In genomic region chr15:63382966-63383710, GRCh38 we compare ENCODE assay signal across 31 cellular contexts. TPM values are rescaled to one million over a fixed set of nuclear protein-coding genes. Genes with fewer than 3 reads are reported as not detected.
DNase-seq lines count a peak whose midpoint lies in the region; ATAC-seq, FAIRE-seq and TF ChIP-seq lines count a peak whose summit lies in the region.
"Had no signal": no experiment of that assay in that cellular context is flagged by ENCODE, and none has a peak within 500 bp of the region (broad histone marks: within the 10 kb centered on the region; RNA-seq: fewer than 3 reads in every experiment).

No MANE protein-coding gene starts in this region.

- H3K23ac ChIP-seq in IMR-90 (ENCODE audit: low read depth, low read length), result no peak overlapping the region

- no peaks in the 10 kb centered on the region for H4K20me1 ChIP-seq in mammary epithelial cell (ENCODE audit: insufficient read depth, low read length)
- no peaks in the 10 kb centered on the region for H4K20me1 ChIP-seq in IMR-90 (ENCODE audit: insufficient read depth, low read length)

- no peak overlapping the region for H4K5ac ChIP-seq in IMR-90 (ENCODE audit: low read depth, low read length)

- H3K14ac ChIP-seq in IMR-90 (replicated peaks; ENCODE audit: low read depth, low read length), result no peak overlapping the region

- H3K9me3 ChIP-seq in mammary epithelial cell (replicated peaks; ENCODE audit: insufficient read depth, low read length), result no peaks in the 10 kb centered on the region
- H3K9me3 ChIP-seq in IMR-90 (ENCODE audit: control insufficient read depth, insufficient read depth, low read length), result 0 out of 2 replicates have a peak, but pooled peaks cover 3% of the 10 kb centered on the region
- H3K9me3 ChIP-seq: BE2C, body of pancreas, left ventricle myocardium inferior, tibial artery had no signal

- H3K36me3 Mint-ChIP-seq in MCF 10A (ENCODE audit: insufficient read depth, unreplicated experiment), result no peaks in the 10 kb centered on the region
- no peaks in the 10 kb centered on the region for H3K36me3 Mint-ChIP-seq in brain
- H3K36me3 Mint-ChIP-seq in type B pancreatic cell, result no peaks in the 10 kb centered on the region

- CTCF ChIA-PET in MCF 10A (lab: Yijun Ruan, JAX), result no interaction called here
- CTCF ChIA-PET in mammary epithelial cell (lab: Charles Lee; ENCODE audit: low non-redundant PET), result no interaction called here
- CTCF ChIA-PET in IMR-90 (lab: Yijun Ruan, JAX), result no interaction called here

- H2AK9ac ChIP-seq in IMR-90 (replicated peaks; ENCODE audit: low read depth, low read length, poor library complexity), result no peak overlapping the region

- H2AK5ac ChIP-seq in IMR-90 (ENCODE audit: low read depth, low read length), result 0 out of 2 replicates have a peak overlapping the region, but pooled peaks have one; percentile 28

- H3K9me1 ChIP-seq in IMR-90 (ENCODE audit: insufficient read depth, low read length), result 0 out of 2 replicates have a peak, but pooled peaks cover 5% of the 10 kb centered on the region

- no peak overlapping the region for H2BK20ac ChIP-seq in IMR-90 (ENCODE audit: low read depth, low read length)

- 88% methylated on average over 5 of the region's 10 CpGs for WGBS in mammary epithelial cell (ENCODE audit: low coverage, missing lambda C conversion rate)
- 33% methylated on average over 1 of the region's 10 CpGs; no CpG with 5 or more reads in 1 of the 2 experiments for WGBS in IMR-90 (ENCODE audit: extremely low coverage in 2 of 2, insufficient read length in 1 of 2), 2 experiments

- H2BK5ac ChIP-seq in IMR-90 (ENCODE audit: low read depth, low read length, poor library complexity, severe bottlenecking), result no peak overlapping the region

- H3K4me3 Mint-ChIP-seq in MCF 10A (ENCODE audit: unreplicated experiment), result peak overlapping the region; percentile 82
- peak overlapping the region; percentile 37 to 92 (median 60) for H3K4me3 Mint-ChIP-seq in brain
- peak overlapping the region; percentile 58 for H3K4me3 Mint-ChIP-seq in type B pancreatic cell
- H3K4me3 Mint-ChIP-seq: activated CD4-positive, alpha-beta memory T cell treated with anti-CD3 and anti-CD28 coated beads, Interleukin-2, amount 10 ng/mL, durations not matched to agents 7 days and 5 days had no signal

- H3K4me2 ChIP-seq in mammary epithelial cell (ENCODE audit: insufficient read depth, low read depth, low read length), result no peak overlapping the region
- H3K4me2 ChIP-seq in IMR-90 (ENCODE audit: low read depth, low read length), result no peak overlapping the region

- no peak for TF ChIP-seq RAD21 in IMR-90 (IDR thresholded peaks at IDR 0.05; ENCODE audit: low read length)

- 0 out of 3 replicates have a peak overlapping the region, but pooled peaks have one; percentile 30 for H2BK15ac ChIP-seq in IMR-90 (ENCODE audit: low read depth, low read length)

- no peak for TF ChIP-seq POLR2A in IMR-90 (IDR thresholded peaks at IDR 0.05; ENCODE audit: low read depth, low read length)

- H3K27ac ChIP-seq in mammary epithelial cell (ENCODE audit: insufficient read depth, low read depth, low read length) (no peak overlapping the region), IMR-90 (ENCODE audit: insufficient read depth, low read length) (no peak overlapping the region)
- H3K27ac ChIP-seq: body of pancreas, left ventricle myocardium inferior, tibial artery had no signal

- ATAC-seq in IMR-90 (ENCODE audit: low read depth) (no peak), GM21717 (IDR thresholded peaks at IDR 0.05; ENCODE audit: unreplicated experiment) (no peak)
- ATAC-seq: body of pancreas; naive thymus-derived CD4-positive, alpha-beta T cell had no signal

- H3K9me3 Mint-ChIP-seq in MCF 10A (ENCODE audit: unreplicated experiment) (no peaks in the 10 kb centered on the region), brain (peaks cover 0 to 5% (median 1%) of the 10 kb centered on the region in 5 experiments), type B pancreatic cell (no peaks in the 10 kb centered on the region)

- H3K27me3 Mint-ChIP-seq in MCF 10A (ENCODE audit: insufficient read depth, unreplicated experiment) (no peaks in the 10 kb centered on the region), brain (peaks cover 17% of the 10 kb centered on the region), type B pancreatic cell (peaks cover 61% of the 10 kb centered on the region)

- H3K4me1 ChIP-seq in mammary epithelial cell (ENCODE audit: insufficient read depth, low read length), result peaks cover 62% of the 10 kb centered on the region
- peaks cover 14% of the 10 kb centered on the region for H3K4me1 ChIP-seq in IMR-90 (ENCODE audit: control insufficient read depth, insufficient read depth, low read length)

- H3K4me1 Mint-ChIP-seq in MCF 10A (ENCODE audit: insufficient read depth, unreplicated experiment) (peaks cover 24% of the 10 kb centered on the region), brain (peaks cover 35% of the 10 kb centered on the region), type B pancreatic cell (ENCODE audit: unreplicated experiment) (peaks cover 37% of the 10 kb centered on the region)

- H3K36me3 ChIP-seq in mammary epithelial cell (ENCODE audit: insufficient read depth, low read length) (no peaks in the 10 kb centered on the region), IMR-90 (ENCODE audit: control insufficient read depth, insufficient read depth, low read length) (no peaks in the 10 kb centered on the region)
- H3K36me3 ChIP-seq: BE2C, left ventricle myocardium inferior, tibial artery had no signal

- in situ Hi-C loops in mammary epithelial cell (cut with MboI; ENCODE audit: low sequenced_read_pairs in 2 of 2) (loop anchor here in 1 of 2 donors (10.0 to 25.0 kb wide), 2 partner anchors 48 to 221 kb away; partner anchors contain the start of gene RPS27L), IMR-90 (cut with MboI; ENCODE audit: low sequenced_read_pairs) (no loop called here)

- POLR2A ChIA-PET in MCF 10A (lab: Yijun Ruan, JAX), result interaction anchor here (1.0 kb wide), 1 partner anchor 13 kb away, joined by 5 read pairs; no protein-coding TSS in a partner anchor
- POLR2A ChIA-PET in IMR-90 (lab: Charles Lee; ENCODE audit: unreplicated experiment), result no interaction called here

- no peak overlapping the region for H2BK120ac ChIP-seq in IMR-90 (ENCODE audit: low read depth, low read length)

- H3K79me1 ChIP-seq in IMR-90 (ENCODE audit: low read depth in 1 of 2, low read length in 2 of 2), result 0 out of 4 replicates have a peak, but pooled peaks cover 0 to 3% of the 10 kb centered on the region in 2 experiments

- no TSS peak for BruUV-seq in MCF 10A (replicated peaks; lab: Mats Ljungman, UMichigan)
- BruUV-seq in mammary epithelial cell (replicated peaks; lab: Mats Ljungman, UMichigan), result no TSS peak
- BruUV-seq in IMR-90 (replicated peaks; lab: Mats Ljungman, UMichigan), result no TSS peak

- TF ChIP-seq CTCF in MCF 10A (IDR thresholded peaks at IDR 0.05; ENCODE audit: unreplicated experiment) (no peak), mammary epithelial cell (conservative IDR thresholded peaks at IDR 0.05 in 1 of 2, IDR thresholded peaks at IDR 0.05 in 1 of 2; ENCODE audit: extremely low read depth in 1 of 2, insufficient read depth in 1 of 2, low read depth in 1 of 2, low read length in 2 of 2) (no peak), IMR-90 (conservative IDR thresholded peaks at IDR 0.05; ENCODE audit: low read depth, low read length) (no peak), brain (conservative IDR thresholded peaks at IDR 0.05) (no peak), type B pancreatic cell (conservative IDR thresholded peaks at IDR 0.05) (no peak)

- no peak overlapping the region for H2AFZ ChIP-seq in mammary epithelial cell (ENCODE audit: low read depth, low read length)
- H2AFZ ChIP-seq in IMR-90 (replicated peaks; ENCODE audit: low read length, poor library complexity), result no peak overlapping the region

- peaks cover 40% of the 10 kb centered on the region for H3K79me2 ChIP-seq in mammary epithelial cell (ENCODE audit: insufficient read depth, low read length)

- intact Hi-C loops in MCF 10A (cut with micrococcal nuclease), result loop anchor here (5.0 kb wide), 2 partner anchors 51 to 96 kb away; no protein-coding TSS in a partner anchor
- intact Hi-C loops in mammary epithelial cell (cut with micrococcal nuclease), result no loop called here
- intact Hi-C loops in IMR-90 (cut with micrococcal nuclease), result no loop called here
- intact Hi-C loops in posterior vena cava (cut with DNase I), result no loop called here

- no peak for DNase-seq in MCF 10A (ENCODE audit: unreplicated experiment)
- no peak for DNase-seq in mammary epithelial cell
- peak; percentile 37 for DNase-seq in IMR-90
- no peak for DNase-seq in type B pancreatic cell (ENCODE audit: extremely low spot score, unreplicated experiment)
- no peak for DNase-seq in frontal cortex (ENCODE audit: low spot score in 2 of 2)
- DNase-seq in posterior vena cava (ENCODE audit: low spot score), result no peak
- DNase-seq: ACHN; activated CD4-positive, alpha-beta memory T cell treated with anti-CD3 and anti-CD28 coated beads, Interleukin-2, amount 10 ng/mL, durations not matched to agents 7 days and 5 days; activated CD4-positive, CD25-positive, alpha-beta regulatory T cell; activated effector memory CD4-positive, alpha-beta T cell treated with Interleukin-2 at 50 U/mL for 16 hours; BE2C; body of pancreas; DMS79; effector CD4-positive, alpha-beta T cell; glutamatergic neuron; left ventricle myocardium inferior; midbrain; naive thymus-derived CD4-positive, alpha-beta T cell; NCI-H1092 treated with DMSO at 0.1 percent for 48 hours; NCI-H187 treated with DMSO at 0.1 percent for 48 hours; NCI-H526; NK-92 treated with Interleukin-12 subunit alpha and Interleukin-12 subunit beta, amount 100 ng/mL, for 24 hours; retina; SIG-M5; small intestine; stimulated activated CD8-positive, alpha-beta memory T cell treated with anti-CD3 and anti-CD28 coated beads, Interleukin-4, amount 100 ng/mL, for 48 hours; tibial artery had no signal

- no peak overlapping the region for H4K8ac ChIP-seq in IMR-90 (ENCODE audit: low read depth in 2 of 2, low read length in 2 of 2)

- dilution Hi-C loops in mammary epithelial cell (cut with HindIII; ENCODE audit: low sequenced_read_pairs) (no loop called here), IMR-90 (cut with HindIII; ENCODE audit: low sequenced_read_pairs, unreplicated experiment) (no loop called here)

- FAIRE-seq in frontal cortex (lab: Jason Lieb, UNC), result no peak
- FAIRE-seq: islet of Langerhans, small intestine had no signal

- no peak overlapping the region for H3K56ac ChIP-seq in IMR-90 (ENCODE audit: extremely low read depth, insufficient read depth, low read length)

- H3K4me3 ChIP-seq in mammary epithelial cell (replicated peaks in 1 of 3; ENCODE audit: insufficient read depth in 1 of 3, low read depth in 2 of 3, low read length in 3 of 3) (no peak overlapping the region), IMR-90 (ENCODE audit: insufficient read depth, low read depth, low read length) (no peak overlapping the region)
- H3K4me3 ChIP-seq: body of pancreas, left ventricle myocardium inferior, tibial artery had no signal

- H4K91ac ChIP-seq in IMR-90 (ENCODE audit: insufficient read depth, low read depth, low read length), result no peak overlapping the region

- H3K27me3 ChIP-seq in mammary epithelial cell (ENCODE audit: insufficient read depth, low read length) (no peaks in the 10 kb centered on the region), IMR-90 (ENCODE audit: control insufficient read depth, insufficient read depth, low read length) (no peaks in the 10 kb centered on the region)
- H3K27me3 ChIP-seq: body of pancreas had no signal

- H3K9ac ChIP-seq in mammary epithelial cell (ENCODE audit: insufficient read depth, low read length) (no peak overlapping the region), IMR-90 (ENCODE audit: low read depth, low read length) (no peak overlapping the region)

- no peak overlapping the region for H3K18ac ChIP-seq in IMR-90 (ENCODE audit: low read depth, low read length)

- no peak overlapping the region; the same call in 1 of the 2 replicates for H3K4ac ChIP-seq in IMR-90 (ENCODE audit: low read depth, low read length)

- H3K27ac Mint-ChIP-seq in MCF 10A (ENCODE audit: low read depth, unreplicated experiment), result no peak overlapping the region
- no peak overlapping the region for H3K27ac Mint-ChIP-seq in brain
- H3K27ac Mint-ChIP-seq in type B pancreatic cell, result no peak overlapping the region
- H3K27ac Mint-ChIP-seq: activated CD4-positive, alpha-beta memory T cell treated with anti-CD3 and anti-CD28 coated beads, Interleukin-2, amount 10 ng/mL, durations not matched to agents 7 days and 5 days; IgD-negative memory B cell; naive thymus-derived CD4-positive, alpha-beta T cell had no signal

RNA-seq across cellular contexts. Expression of gene CA12, which starts 1.5 kb away (rescaled TPM):
- total RNA-seq in MCF 10A (2022) (19.6 and 20.3 TPM in 2 replicates), mammary epithelial cell (100 to 1,000 TPM; 174 to 202 TPM), IMR-90 (2012; rRNA removed) (33.7 and 36.4 TPM in 2 replicates), type B pancreatic cell (ENCODE audit: low replicate concordance) (4.7 and 5.5 TPM in 2 replicates), frontal cortex (7.7 TPM), posterior vena cava (10 to 100 TPM; 36.7 to 48.3 TPM)
- polyA plus RNA-seq in mammary epithelial cell (220 TPM), IMR-90 (2012; rRNA removed) (52.6 and 55.2 TPM in 2 replicates), brain (ENCODE audit: insufficient read depth, low read depth, low replicate concordance) (0.68 TPM)
- polyA minus RNA-seq in mammary epithelial cell, result 162 TPM
- polyA plus RNA-seq in IMR-90 (2012; cell fraction: cytosol; rRNA removed), result 26.4 and 51.5 TPM in 2 replicates
- polyA plus RNA-seq in IMR-90 (2012; cell fraction: nucleus; rRNA removed; ENCODE audit: low replicate concordance), result 19.3 and 34.7 TPM in 2 replicates
- polyA plus RNA-seq: IgD-negative memory B cell; naive thymus-derived CD4-positive, alpha-beta T cell had no signal
